Comparison of ENCODE assay signal across 1 cellular context in the genomic region with DNA sequence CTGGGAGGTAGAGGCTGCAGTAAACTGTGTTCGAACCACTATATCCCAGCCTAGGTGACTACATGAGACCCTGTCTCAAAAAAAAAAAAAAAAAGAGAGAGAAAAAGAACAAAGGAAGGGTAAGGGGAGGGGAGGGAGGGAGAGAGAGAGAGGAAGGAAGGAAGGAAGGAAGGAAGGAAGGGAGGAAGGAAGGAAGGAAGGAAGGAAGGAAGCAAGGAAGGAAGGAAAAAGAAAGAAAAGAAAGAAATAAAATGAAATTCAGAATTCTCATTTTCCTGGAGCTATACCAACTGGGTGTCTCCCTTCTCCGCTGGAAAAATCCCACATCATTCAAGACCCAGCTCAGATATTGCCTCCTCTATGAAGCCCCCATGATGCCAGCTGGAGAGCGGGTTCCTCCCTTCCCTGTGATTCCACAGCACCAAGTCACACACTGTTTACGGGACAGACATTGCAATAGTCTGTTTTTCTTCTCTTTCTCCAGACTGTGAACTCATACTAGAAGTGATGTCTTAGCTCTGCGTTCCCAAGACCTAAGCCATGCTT.
TF ChIP-seq lines count a peak whose summit lies in the region.

No MANE protein-coding gene starts in this region.

TF ChIP-seq in K562, 482 proteins besides CTCF, POLR2A, EP300 and RAD21:
- TF ChIP-seq ZNF512 (tag; IDR thresholded peaks at IDR 0.05) (peak; percentile 80), E2F5 (CRISPR knock-in tag; IDR thresholded peaks at IDR 0.05) (no peak), ZFP36 (IDR thresholded peaks at IDR 0.05; ENCODE audit: low read depth, low read length, partially characterized antibody) (peak; percentile 7)
